8 cellular contexts compared by ENCODE assay signal in the genomic region with DNA sequence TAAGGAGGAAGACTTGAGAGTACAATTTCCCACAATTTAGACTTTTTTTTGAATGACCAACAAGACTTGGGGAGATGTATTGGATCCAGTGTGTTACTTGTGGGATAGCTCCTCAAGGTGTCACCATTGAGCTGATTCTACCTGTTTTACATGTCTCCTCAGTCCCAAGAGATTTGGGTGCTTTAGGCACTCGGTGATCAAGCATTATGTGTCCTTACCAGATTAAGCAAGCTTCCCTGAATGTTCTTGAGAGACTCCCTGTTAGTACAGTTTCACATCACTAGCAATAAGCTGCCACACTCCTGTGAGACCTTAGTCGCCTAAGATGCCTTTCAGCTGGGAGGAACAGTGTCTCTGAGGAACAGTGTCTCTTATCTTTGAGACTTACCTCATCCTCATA.
DNase-seq lines count a peak whose midpoint lies in the region; ATAC-seq, FAIRE-seq and TF ChIP-seq lines count a peak whose summit lies in the region.

No MANE protein-coding gene starts in this region.

- no peak overlapping the region for H4K5ac ChIP-seq in H1 (ENCODE audit: insufficient read length, low read depth, low read length)

- H3K4me1 ChIP-seq in H1 (replicated peaks in 1 of 4; ENCODE audit: control insufficient read depth in 3 of 4, insufficient read depth in 4 of 4, low read length in 3 of 4): no peaks in the 10 kb centered on the region; a peak in 1 of 7 replicates

- H3K27ac Mint-ChIP-seq in activated naive CD4-positive, alpha-beta T cell treated with anti-CD3 and anti-CD28 coated beads, Interleukin-2, amount 10 ng/mL, durations not matched to agents 7 days and 5 days: no peak overlapping the region

- TF ChIP-seq POLR2A in H1 (IDR thresholded peaks at IDR 0.05; ENCODE audit: control extremely low read depth in 1 of 2, low read depth in 2 of 2, low read length in 2 of 2): no peak

- H4K91ac ChIP-seq in H1 (replicated peaks; ENCODE audit: insufficient read length, low read length): no peak overlapping the region

- no peak overlapping the region for H2AK5ac ChIP-seq in H1 (ENCODE audit: low read depth, low read length)

- no peaks in the 10 kb centered on the region for H3K4me1 Mint-ChIP-seq in activated naive CD4-positive, alpha-beta T cell treated with anti-CD3 and anti-CD28 coated beads, Interleukin-2, amount 10 ng/mL, durations not matched to agents 7 days and 5 days

- ATAC-seq in GM18499 (IDR thresholded peaks at IDR 0.05; ENCODE audit: insufficient read depth, unreplicated experiment) (peak; percentile 76), HG02884 (IDR thresholded peaks at IDR 0.05; ENCODE audit: unreplicated experiment) (peak; percentile 74), HG02852 (IDR thresholded peaks at IDR 0.05; ENCODE audit: unreplicated experiment) (no peak)

- no peak overlapping the region for H3K4ac ChIP-seq in H1 (replicated peaks; ENCODE audit: insufficient read length, low read depth, low read length)

- DNase-seq in NCI-H226: peak; percentile 3
- DNase-seq in H1 (ENCODE audit: low read depth in 1 of 2, low spot score in 2 of 2): peak; percentile 19 to 49
- DNase-seq in renal cortical epithelial cell (ENCODE audit: low read depth): peak; percentile 84
- no peak for DNase-seq in UCSD-AML1 (lab: John Stamatoyannopoulos, UW; ENCODE audit: unreplicated experiment)
- DNase-seq in activated naive CD4-positive, alpha-beta T cell treated with anti-CD3 and anti-CD28 coated beads, Interleukin-2, amount 10 ng/mL, durations not matched to agents 7 days and 5 days: no peak

- H2BK20ac ChIP-seq in H1 (ENCODE audit: low read length): no peak overlapping the region

- no peaks in the 10 kb centered on the region for H3K27me3 ChIP-seq in H1 (replicated peaks in 1 of 4; ENCODE audit: control insufficient read depth in 3 of 4, extremely low read depth in 1 of 4, insufficient read depth in 3 of 4, low read length in 3 of 4)

- H3K4me3 Mint-ChIP-seq in activated naive CD4-positive, alpha-beta T cell treated with anti-CD3 and anti-CD28 coated beads, Interleukin-2, amount 10 ng/mL, durations not matched to agents 7 days and 5 days: no peak overlapping the region

- CTCF ChIA-PET in H1 (lab: Charles Lee; ENCODE audit: partially characterized antibody): interaction anchor here (0.5 to 2.1 kb wide), 22 partner anchors 8 to 1542 kb away, joined by 3 to 9 read pairs (median 3); no protein-coding TSS in a partner anchor
- CTCF ChIA-PET in activated naive CD4-positive, alpha-beta T cell treated with anti-CD3 and anti-CD28 coated beads, Interleukin-2, amount 10 ng/mL, durations not matched to agents 7 days and 5 days (lab: Charles Lee): no interaction called here

- no peak overlapping the region for H3K14ac ChIP-seq in H1 (ENCODE audit: insufficient read length)

- peak; percentile 90 for FAIRE-seq in H1 (lab: Jason Lieb, UNC)

- H3K9ac ChIP-seq in H1 (replicated peaks in 1 of 4; ENCODE audit: extremely low read depth in 1 of 4, low read depth in 3 of 4, low read length in 3 of 4): no peak overlapping the region

- no peak overlapping the region; a peak in 1 of 4 replicates for H3K4me2 ChIP-seq in H1 (ENCODE audit: insufficient read depth in 1 of 2, low read depth in 2 of 2, low read length in 2 of 2)

- H2BK5ac ChIP-seq in H1 (ENCODE audit: low read depth, low read length): no peak overlapping the region

- H2BK12ac ChIP-seq in H1 (ENCODE audit: low read depth, low read length): peak overlapping the region; percentile 7; the same call in 1 of the 2 replicates

- H3K18ac ChIP-seq in H1 (ENCODE audit: extremely low read depth, low read length): no peak overlapping the region

- H3K23me2 ChIP-seq in H1 (ENCODE audit: low read depth, low read length): no peaks in the 10 kb centered on the region

- no peaks in the 10 kb centered on the region for H3K79me1 ChIP-seq in H1 (ENCODE audit: low read depth, low read length)

- H3K23ac ChIP-seq in H1 (ENCODE audit: insufficient read length): no peak overlapping the region

- no peaks in the 10 kb centered on the region for H3K9me3 Mint-ChIP-seq in activated naive CD4-positive, alpha-beta T cell treated with anti-CD3 and anti-CD28 coated beads, Interleukin-2, amount 10 ng/mL, durations not matched to agents 7 days and 5 days

- no peak overlapping the region for H3K4me3 ChIP-seq in H1 (ENCODE audit: extremely low read depth in 1 of 4, insufficient read depth in 2 of 4, low read depth in 3 of 4, low read length in 4 of 4)

- H3K36me3 Mint-ChIP-seq in activated naive CD4-positive, alpha-beta T cell treated with anti-CD3 and anti-CD28 coated beads, Interleukin-2, amount 10 ng/mL, durations not matched to agents 7 days and 5 days: no peaks in the 10 kb centered on the region

- POLR2A ChIA-PET in H1 (lab: Charles Lee; ENCODE audit: partially characterized antibody): no interaction called here

- H2BK120ac ChIP-seq in H1 (replicated peaks; ENCODE audit: low read depth, low read length): no peak overlapping the region

- no peak overlapping the region for H3K56ac ChIP-seq in H1 (replicated peaks; ENCODE audit: insufficient read length, low read depth, low read length)

- no peaks in the 10 kb centered on the region for H3K36me3 ChIP-seq in H1 (ENCODE audit: control insufficient read depth in 2 of 4, insufficient read depth in 4 of 4, low read length in 3 of 4)

- no peak overlapping the region for H3K27ac ChIP-seq in H1 (ENCODE audit: low read depth, low read length)

- H4K20me1 ChIP-seq in H1 (replicated peaks in 1 of 2; ENCODE audit: control insufficient read depth in 1 of 2, insufficient read depth in 2 of 2, low read length in 2 of 2): no peaks in the 10 kb centered on the region

- H3K79me2 ChIP-seq in H1 (ENCODE audit: control insufficient read depth in 1 of 2, insufficient read depth in 2 of 2, low read length in 2 of 2): no peaks in the 10 kb centered on the region

- H3K27me3 Mint-ChIP-seq in activated naive CD4-positive, alpha-beta T cell treated with anti-CD3 and anti-CD28 coated beads, Interleukin-2, amount 10 ng/mL, durations not matched to agents 7 days and 5 days: no peaks in the 10 kb centered on the region

- peak; percentile 79 to 84 for TF ChIP-seq RAD21 in H1 (IDR thresholded peaks at IDR 0.05 in 1 of 2, conservative IDR thresholded peaks at IDR 0.05 in 1 of 2; ENCODE audit: low read depth in 2 of 2, low read length in 2 of 2)

- H3K9me3 ChIP-seq in H1 (ENCODE audit: insufficient read depth in 2 of 2, low read depth in 1 of 2, low read length in 1 of 2): no peaks in the 10 kb centered on the region

- H4K8ac ChIP-seq in H1 (ENCODE audit: extremely low read depth, insufficient read depth, low read length): no peak overlapping the region

- 85% methylated on average over 2 of the region's 2 CpGs; no CpG with 5 or more reads in 1 of the 2 experiments for WGBS in H1 (ENCODE audit: extremely low coverage in 1 of 2, insufficient coverage in 1 of 2, insufficient read length in 1 of 2, insufficient replicate concordance in 2 of 2, low coverage in 1 of 2, low lambda C conversion rate in 2 of 2, missing lambda C conversion rate in 1 of 2), 2 experiments

- no peak overlapping the region for H2BK15ac ChIP-seq in H1 (ENCODE audit: low read length)

- no peak for TF ChIP-seq EP300 in H1 (IDR thresholded peaks at IDR 0.05; ENCODE audit: borderline replicate concordance in 1 of 2, low read depth in 2 of 2, low read length in 2 of 2)

- peak in 2 of 3 experiments; percentile 36 to 75; a peak in 2 of 4 replicates for TF ChIP-seq CTCF in H1 (IDR thresholded peaks at IDR 0.05; ENCODE audit: control extremely low read depth in 1 of 3, insufficient read depth in 1 of 3, low read depth in 1 of 3, low read length in 3 of 3)

- peak overlapping the region; percentile 92; the same call in 1 of the 2 replicates for H2AFZ ChIP-seq in H1 (ENCODE audit: low read length)

TF ChIP-seq in H1, 55 proteins besides CTCF, POLR2A, EP300 and RAD21:
- TF ChIP-seq MAFK (IDR thresholded peaks at IDR 0.05; ENCODE audit: low read depth, low read length) (no peak), CHD2 (IDR thresholded peaks at IDR 0.05; ENCODE audit: low read length) (no peak), CREB1 (IDR thresholded peaks at IDR 0.05) (no peak), PHF8 (conservative IDR thresholded peaks at IDR 0.05; ENCODE audit: low read depth, low read length) (no peak), CBX8 (IDR thresholded peaks at IDR 0.05; ENCODE audit: borderline replicate concordance, low read depth, low read length) (no peak), SP2 (IDR thresholded peaks at IDR 0.05; ENCODE audit: low read length) (no peak)
- TF ChIP-seq, protein P1, sequence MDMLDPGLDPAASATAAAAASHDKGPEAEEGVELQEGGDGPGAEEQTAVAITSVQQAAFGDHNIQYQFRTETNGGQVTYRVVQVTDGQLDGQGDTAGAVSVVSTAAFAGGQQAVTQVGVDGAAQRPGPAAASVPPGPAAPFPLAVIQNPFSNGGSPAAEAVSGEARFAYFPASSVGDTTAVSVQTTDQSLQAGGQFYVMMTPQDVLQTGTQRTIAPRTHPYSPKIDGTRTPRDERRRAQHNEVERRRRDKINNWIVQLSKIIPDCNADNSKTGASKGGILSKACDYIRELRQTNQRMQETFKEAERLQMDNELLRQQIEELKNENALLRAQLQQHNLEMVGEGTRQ (IDR thresholded peaks at IDR 0.05; ENCODE audit: low read length): no peak

Comparison
In these comparisons a context has a peak if more than half of its experiments do, and no peak if none do; other contexts are left out.
1. DNase-seq: peak in NCI-H226 (single experiment), H1 (2 of 2) and renal cortical epithelial cell (single experiment); none in UCSD-AML1 (single experiment) and activated naive CD4-positive, alpha-beta T cell treated with anti-CD3 and anti-CD28 coated beads, Interleukin-2, amount 10 ng/mL, durations not matched to agents 7 days and 5 days (single experiment).